9 cellular contexts compared by ENCODE assay signal in genomic region chr17:47742319-47743181, GRCh38. TPM values are rescaled to one million over a fixed set of nuclear protein-coding genes. Genes with fewer than 3 reads are reported as not detected.
DNase-seq lines count a peak whose midpoint lies in the region; ATAC-seq and TF ChIP-seq lines count a peak whose summit lies in the region.
"Had no signal": no experiment of that assay in that cellular context is flagged by ENCODE, and none has a peak within 500 bp of the region (broad histone marks: within the 10 kb centered on the region; RNA-seq: fewer than 3 reads in every experiment).

No MANE protein-coding gene starts in this region.

- H3K4me1 Mint-ChIP-seq in HFFc6 (ENCODE audit: low read depth) = no peaks in the 10 kb centered on the region

- TF ChIP-seq CTCF in AG10803 (conservative IDR thresholded peaks at IDR 0.05; ENCODE audit: low read length) (peak; percentile 10; the same call in 1 of the 2 replicates), HFFc6 (IDR thresholded peaks at IDR 0.05) (peak; percentile 67), WI38 (IDR thresholded peaks at IDR 0.05; ENCODE audit: low read depth, low read length) (0 out of 2 replicates have a peak, but pooled peaks have one; percentile 13)

- H3K4me3 ChIP-seq in AG10803 (ENCODE audit: low read length) = no peak overlapping the region
- H3K4me3 ChIP-seq in WI38 (ENCODE audit: low read depth, low read length) = no peak overlapping the region
- H3K4me3 ChIP-seq: skin epidermis had no signal

- H3K27ac Mint-ChIP-seq in HFFc6 = no peak overlapping the region

- H3K4me3 Mint-ChIP-seq in HFFc6 = no peak overlapping the region

- ATAC-seq in esophagus mucosa = peak; percentile 25
- no peak for ATAC-seq in GM18511 (IDR thresholded peaks at IDR 0.05; ENCODE audit: unreplicated experiment)

- H3K36me3 Mint-ChIP-seq in HFFc6 (ENCODE audit: low read depth) = no peaks in the 10 kb centered on the region

- DNase-seq in AG10803 (ENCODE audit: low read depth) (no peak), HFFc6 (no peak), HCEC 1CT (no peak)
- DNase-seq in stimulated activated CD4-positive, alpha-beta T cell treated with anti-CD3 and anti-CD28 coated beads, Interleukin-4, amount 100 ng/mL, for 1 hour = peak; percentile 53
- DNase-seq in NK-92 treated with Interleukin-12 subunit alpha and Interleukin-12 subunit beta, amount 100 ng/mL, for 24 hours (lab: John Stamatoyannopoulos, UW) = no peak

- peaks cover 42% of the 10 kb centered on the region for H3K27me3 Mint-ChIP-seq in HFFc6 (ENCODE audit: insufficient read depth)

- H3K9me3 Mint-ChIP-seq in HFFc6 = no peaks in the 10 kb centered on the region

RNA-seq across cellular contexts. Expression of gene TBX21, which starts 9.5 kb away (rescaled TPM):
- total RNA-seq in HFFc6 (2021; fragmentation: NEBNext Ultra II Directional; extraction: Animal tissue kit (Norgen Biotek cat#: 25700)) = not detected
- not detected for total RNA-seq in esophagus mucosa

RNA-seq across cellular contexts. Expression of gene TBKBP1, which starts 48.6 kb away (rescaled TPM):
- 1 to 10 TPM; 6.6 to 8.3 (median 7.7) TPM for total RNA-seq in HFFc6 (2021; fragmentation: NEBNext Ultra II Directional; extraction: Animal tissue kit (Norgen Biotek cat#: 25700))
- total RNA-seq in esophagus mucosa = 3.1 TPM

Comparison
In these comparisons a context has a peak if more than half of its experiments do, and no peak if none do; other contexts are left out.
1. CTCF ChIP-seq: peak in every context shown above with its lines; median percentile 67 in HFFc6; 13 in WI38; 10 in AG10803.